25 cellular contexts compared by ENCODE assay signal in the genomic region with DNA sequence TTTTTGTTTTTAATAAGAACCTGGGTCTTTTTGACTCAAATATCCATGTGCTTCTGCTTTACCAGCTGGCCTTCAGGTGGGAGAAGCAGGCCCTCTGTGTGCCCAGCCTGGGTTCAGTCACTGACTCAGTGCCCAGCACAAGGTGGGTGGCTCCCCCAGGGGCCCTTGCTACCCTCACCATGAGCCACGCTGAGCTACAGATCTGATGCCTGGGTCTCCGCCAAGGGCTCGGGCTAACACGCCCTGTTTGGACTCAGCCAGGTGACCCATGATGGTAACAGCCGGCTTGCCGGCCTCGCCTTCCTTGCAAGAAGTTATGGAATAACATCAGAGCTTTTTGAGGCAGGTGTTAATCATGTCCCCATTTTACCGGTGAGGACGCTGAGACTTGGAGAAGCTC.
"Had no signal": no experiment of that assay in that cellular context is flagged by ENCODE, and none has a peak within 500 bp of the region (broad histone marks: within the 10 kb centered on the region; RNA-seq: fewer than 3 reads in every experiment).

No MANE protein-coding gene starts in this region.

- ATAC-seq: effector memory CD8-positive, alpha-beta T cell; esophagus mucosa; gastrocnemius medialis; left cardiac atrium; left lung; left ventricle myocardium superior; mucosa of descending colon had no signal

- DNase-seq: colonic mucosa; cortex of kidney; effector CD8-positive, alpha-beta T cell; effector memory CD8-positive, alpha-beta T cell; erythroblast; esophagus squamous epithelium; foreskin fibroblast; foreskin melanocyte; gastrocnemius medialis; head of caudate nucleus; hypothalamus; immature natural killer cell; left cardiac atrium; left lung; left ventricle myocardium superior; lower lobe of right lung; mesenchymal stem cell; mucosa of descending colon had no signal

- H3K4me1 ChIP-seq: colonic mucosa, esophagus squamous epithelium, gastrocnemius medialis, left lung, lower lobe of right lung had no signal

- H3K9me3 Mint-ChIP-seq: dendritic cell treated with granulocyte-macrophage colony-stimulating factor and Interleukin-4, amounts not matched to agents 40 ng/mL and 50 ng/mL, for 4 days; effector memory CD8-positive, alpha-beta T cell; immature natural killer cell had no signal

- H3K36me3 ChIP-seq: colonic mucosa, esophagus squamous epithelium, gastrocnemius medialis, left lung, lower lobe of right lung had no signal

- H3K4me3 Mint-ChIP-seq: dendritic cell treated with granulocyte-macrophage colony-stimulating factor and Interleukin-4, amounts not matched to agents 40 ng/mL and 50 ng/mL, for 4 days; effector memory CD8-positive, alpha-beta T cell; endodermal cell; immature natural killer cell; mesothelial cell of epicardium had no signal

- H3K27ac Mint-ChIP-seq: dendritic cell treated with granulocyte-macrophage colony-stimulating factor and Interleukin-4, amounts not matched to agents 40 ng/mL and 50 ng/mL, for 4 days; effector memory CD8-positive, alpha-beta T cell; endodermal cell; immature natural killer cell; mesothelial cell of epicardium had no signal

- H3K36me3 Mint-ChIP-seq: immature natural killer cell, mesothelial cell of epicardium had no signal

- H3K9me3 ChIP-seq: colonic mucosa, gastrocnemius medialis, left lung, lower lobe of right lung, mucosa of descending colon had no signal

- H3K4me1 Mint-ChIP-seq: immature natural killer cell had no signal

- H2AFZ ChIP-seq: hepatocyte had no signal

- FAIRE-seq: endometrium had no signal

- H3K79me2 ChIP-seq: hepatocyte had no signal

- H3K4me3 ChIP-seq: colonic mucosa, esophagus squamous epithelium, gastrocnemius medialis, hepatocyte, left lung, lower lobe of right lung, mucosa of descending colon had no signal

- H3K4me2 ChIP-seq: hepatocyte had no signal

- H3K27ac ChIP-seq: colonic mucosa, epithelial cell of prostate, esophagus squamous epithelium, gastrocnemius medialis, hepatocyte, left lung, lower lobe of right lung had no signal

- H3K27me3 ChIP-seq: colonic mucosa, hepatocyte had no signal
